ENCODE assay signal across 20 cellular contexts in the genomic region with DNA sequence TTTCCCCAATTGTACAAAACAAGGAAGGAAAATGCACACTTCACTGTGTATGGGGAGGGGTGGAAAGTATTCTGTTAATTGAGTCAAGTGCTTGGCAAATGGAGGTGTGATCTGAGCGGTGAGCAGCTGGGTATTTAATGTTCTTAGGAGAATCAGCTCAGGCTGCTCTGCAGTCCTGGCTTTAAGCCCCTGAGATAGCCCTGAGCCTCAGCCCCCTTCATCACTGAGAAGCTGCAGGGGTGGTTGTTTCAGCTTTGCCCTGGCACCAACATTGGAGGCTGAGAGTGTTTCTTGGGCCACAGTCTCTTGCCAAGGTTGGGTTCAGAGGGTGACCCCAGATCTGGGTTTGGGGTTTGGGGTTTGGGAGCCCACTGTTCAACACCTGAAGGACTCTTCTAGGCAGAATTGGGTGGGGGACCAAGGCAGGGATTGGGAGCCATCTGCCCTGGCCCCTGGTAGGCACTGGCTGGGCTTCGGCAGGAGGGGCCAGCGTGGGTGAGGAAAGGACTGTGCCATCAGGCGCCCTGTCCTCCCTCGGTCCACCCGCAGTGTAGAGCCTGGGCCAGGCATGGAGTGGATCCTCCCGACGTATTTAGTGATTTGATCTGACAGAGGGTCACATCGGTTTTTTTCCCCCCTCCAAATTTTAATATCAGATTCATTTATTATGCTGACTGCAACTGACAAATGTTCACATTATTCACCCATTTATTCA.
A peak's percentile ranks its signal among the peaks of the same experiment; 100 is the strongest.
DNase-seq lines count a peak whose midpoint lies in the region; ATAC-seq and TF ChIP-seq lines count a peak whose summit lies in the region.
"Had no signal": no experiment of that assay in that cellular context is flagged by ENCODE, and none has a peak within 500 bp of the region (broad histone marks: within the 10 kb centered on the region; RNA-seq: fewer than 3 reads in every experiment).

No MANE protein-coding gene starts in this region.

- H3K4me1 Mint-ChIP-seq in glutamatergic neuron (ENCODE audit: low read depth, unreplicated experiment): peaks cover 17% of the 10 kb centered on the region
- H3K4me1 Mint-ChIP-seq: B cell, GM23338 had no signal

- H3K36me3 Mint-ChIP-seq in glutamatergic neuron (ENCODE audit: unreplicated experiment): no peaks in the 10 kb centered on the region
- H3K36me3 Mint-ChIP-seq: CD8-positive, alpha-beta T cell had no signal

- no peak for TF ChIP-seq CTCF in glutamatergic neuron (IDR thresholded peaks at IDR 0.05; ENCODE audit: partially characterized antibody, unreplicated experiment)

- peak overlapping the region; percentile 39 for H3K4me3 Mint-ChIP-seq in glutamatergic neuron (ENCODE audit: unreplicated experiment)
- H3K4me3 Mint-ChIP-seq: B cell; CD8-positive, alpha-beta T cell; GM23338 had no signal

- DNase-seq in NCI-H1105 treated with DMSO at 0.1 percent for 48 hours (lab: John Stamatoyannopoulos, UW): peak; percentile 16
- no peak for DNase-seq in NCI-H1105 (lab: John Stamatoyannopoulos, UW)
- peak; percentile 80 for DNase-seq in D341Med (ENCODE audit: low spot score)
- peak; percentile 70 for DNase-seq in NCI-H82 treated with DMSO at 0.1 percent for 48 hours (lab: John Stamatoyannopoulos, UW; ENCODE audit: unreplicated experiment)
- no peak for DNase-seq in glutamatergic neuron
- DNase-seq in COLO829 (ENCODE audit: low spot score): no peak
- no peak for DNase-seq in GOT3 (lab: John Stamatoyannopoulos, UW)
- DNase-seq: CD8-positive, alpha-beta T cell; DMS153; DND-41; KBM-7; MG63; NCI-H1417; NCI-H1694; NCI-H2029 treated with DMSO at 0.1 percent for 48 hours; NCI-H446 treated with DMSO at 0.1 percent for 48 hours; NCI-H526 treated with DMSO at 0.1 percent for 48 hours had no signal

- ATAC-seq in GM18502 (IDR thresholded peaks at IDR 0.05; ENCODE audit: poor library complexity, unreplicated experiment): no peak
- ATAC-seq: CD8-positive, alpha-beta T cell; GM23338 had no signal

- H3K9me3 Mint-ChIP-seq in glutamatergic neuron (ENCODE audit: unreplicated experiment): no peaks in the 10 kb centered on the region
- H3K9me3 Mint-ChIP-seq: CD8-positive, alpha-beta T cell; GM23338 had no signal

- H3K27me3 Mint-ChIP-seq in glutamatergic neuron (ENCODE audit: unreplicated experiment): peaks cover 3% of the 10 kb centered on the region
- H3K27me3 Mint-ChIP-seq: B cell had no signal

- no peak overlapping the region for H3K27ac Mint-ChIP-seq in glutamatergic neuron (ENCODE audit: unreplicated experiment)
- H3K27ac Mint-ChIP-seq: B cell; CD8-positive, alpha-beta T cell; GM23338 had no signal

Comparison
In these comparisons a context has a peak if more than half of its experiments do, and no peak if none do; other contexts are left out.
1. DNase-seq: peak in NCI-H1105 treated with DMSO at 0.1 percent for 48 hours (single experiment), D341Med (single experiment) and NCI-H82 treated with DMSO at 0.1 percent for 48 hours (single experiment); none in NCI-H1105 (single experiment), glutamatergic neuron (single experiment), COLO829 (single experiment) and GOT3 (single experiment).